11 cellular contexts compared by ENCODE assay signal in the genomic region with DNA sequence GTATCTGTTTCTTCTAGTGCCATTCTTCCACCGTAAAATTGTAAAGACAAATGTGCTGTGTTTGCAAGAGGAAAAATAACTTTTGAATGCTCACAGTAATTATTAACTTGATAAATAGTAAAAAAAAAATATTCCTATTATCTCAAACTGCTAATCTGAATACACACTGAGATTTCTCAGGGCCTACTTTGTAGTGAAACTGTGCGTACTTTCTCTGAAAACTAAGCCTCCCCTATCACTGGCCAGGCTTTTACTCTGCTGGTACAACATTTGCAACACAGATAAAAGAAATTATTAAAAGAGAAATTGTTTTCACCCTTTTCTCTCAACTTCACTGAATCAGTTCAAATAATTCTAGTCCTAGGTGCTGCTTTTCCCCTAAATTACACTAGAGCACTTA.
"Had no signal": no experiment of that assay in that cellular context is flagged by ENCODE, and none has a peak within 500 bp of the region (broad histone marks: within the 10 kb centered on the region; RNA-seq: fewer than 3 reads in every experiment).

No MANE protein-coding gene starts in this region.

- DNase-seq: GM23248, GOT3, H7, H9, HCEC 1CT, HFFc6 had no signal

- H3K4me1 ChIP-seq: HAP-1 had no signal

- H3K9me3 ChIP-seq: HAP-1 had no signal

- H3K27ac Mint-ChIP-seq: HFFc6 had no signal

- ATAC-seq: GM23338, HCT116 had no signal

- H3K4me3 Mint-ChIP-seq: GM23338, H9, HFFc6 had no signal

- H3K9me3 Mint-ChIP-seq: GM23338, H9, HFFc6 had no signal

- FAIRE-seq: H1, H54 had no signal

- H3K4me3 ChIP-seq: GM23248, GM23338, HAP-1 had no signal

- H3K36me3 ChIP-seq: HAP-1 had no signal

- H3K27ac ChIP-seq: GM23248 had no signal
